7 cellular contexts compared by ENCODE assay signal in genomic region chr14:69612759-69613145, GRCh38. TPM values are rescaled to one million over a fixed set of nuclear protein-coding genes. Genes with fewer than 3 reads are reported as not detected.
DNase-seq lines count a peak whose midpoint lies in the region; ATAC-seq, FAIRE-seq and TF ChIP-seq lines count a peak whose summit lies in the region.

No MANE protein-coding gene starts in this region.

- WGBS in ovary, 3 donors: 10 to 20% (median 15%) methylated on average over 2 of the region's 2 CpGs

- H4K20me1 ChIP-seq in endothelial cell of umbilical vein (replicated peaks; ENCODE audit: control insufficient read depth, extremely low read depth, insufficient read depth, low read length): no peaks in the 10 kb centered on the region

- intact Hi-C loops in endothelial cell of umbilical vein (cut with micrococcal nuclease) (loop anchor here (1.0 to 2.0 kb wide), 2 partner anchors 13 to 38 kb away; no protein-coding TSS in a partner anchor), ovary (cut with DNase I) (loop anchor here in 2 of 4 donors (5.0 to 10.0 kb wide), 2 partner anchors 102 to 115 kb away; no protein-coding TSS in a partner anchor)

- no peaks in the 10 kb centered on the region for H3K9me3 ChIP-seq in NT2/D1 (ENCODE audit: insufficient read depth, low read length)
- no peaks in the 10 kb centered on the region for H3K9me3 ChIP-seq in endothelial cell of umbilical vein (replicated peaks; ENCODE audit: control insufficient read depth, insufficient read depth, low read length)
- H3K9me3 ChIP-seq in ovary: no peaks in the 10 kb centered on the region

- ATAC-seq in GM18520 (IDR thresholded peaks at IDR 0.05; ENCODE audit: unreplicated experiment) (no peak), HG03571 (IDR thresholded peaks at IDR 0.05; ENCODE audit: unreplicated experiment) (no peak)

- FAIRE-seq in GM18507 (lab: Jason Lieb, UNC): peak; percentile 9
- peak; percentile 57 for FAIRE-seq in endothelial cell of umbilical vein (lab: Jason Lieb, UNC)

- no peak for TF ChIP-seq POLR2A in endothelial cell of umbilical vein (IDR thresholded peaks at IDR 0.05; ENCODE audit: low read depth, low read length)
- TF ChIP-seq POLR2A in ovary (IDR thresholded peaks at IDR 0.05): no peak

- peaks cover 50% of the 10 kb centered on the region for H3K79me2 ChIP-seq in endothelial cell of umbilical vein (ENCODE audit: control insufficient read depth, insufficient read depth, low read length)

- H3K4me2 ChIP-seq in endothelial cell of umbilical vein (ENCODE audit: insufficient read depth, low read length): peak overlapping the region; percentile 68

- CTCF ChIA-PET in endothelial cell of umbilical vein (lab: Charles Lee): interaction anchor here (1.3 to 3.5 kb wide), 8 partner anchors 11 to 115 kb away, joined by 3 to 19 read pairs (median 5); no protein-coding TSS in a partner anchor

- TSS peak; percentile 31 for BruUV-seq in endothelial cell of umbilical vein (replicated peaks; lab: Mats Ljungman, UMichigan)

- H3K9ac ChIP-seq in NT2/D1 (ENCODE audit: insufficient read length, low read depth): peak overlapping the region; percentile 80
- H3K9ac ChIP-seq in endothelial cell of umbilical vein (replicated peaks; ENCODE audit: extremely low read depth, insufficient read depth, low read length): peak overlapping the region; percentile 92

- peak overlapping the region; percentile 89 for H2AFZ ChIP-seq in endothelial cell of umbilical vein (ENCODE audit: low read depth, low read length)

- no peak for DNase-seq in GM18507 (ENCODE audit: extremely low spot score, insufficient read length, low read depth)
- DNase-seq in NT2/D1 (ENCODE audit: low read depth, low spot score): no peak
- no peak for DNase-seq in endothelial cell of umbilical vein (ENCODE audit: low read depth, low spot score)
- DNase-seq in ovary: no peak
- DNase-seq in AG08396 (ENCODE audit: low spot score): no peak

- dilution Hi-C loops in endothelial cell of umbilical vein (cut with MboI; ENCODE audit: extremely low pct_ligation_motif_present, low sequenced_read_pairs): no loop called here

- POLR2A ChIA-PET in endothelial cell of umbilical vein (lab: Charles Lee): interaction anchor here (1.5 kb wide), 1 partner anchor 100 kb away, joined by 5 read pairs; no protein-coding TSS in a partner anchor

- H3K27me3 ChIP-seq in NT2/D1 (ENCODE audit: insufficient read depth, insufficient read length): peaks cover 8% of the 10 kb centered on the region
- H3K27me3 ChIP-seq in endothelial cell of umbilical vein (ENCODE audit: control insufficient read depth in 2 of 2, insufficient read depth in 2 of 2, low read length in 2 of 2): no peaks in the 10 kb centered on the region
- H3K27me3 ChIP-seq in ovary: no peaks in the 10 kb centered on the region

- H3K27ac ChIP-seq in endothelial cell of umbilical vein (ENCODE audit: insufficient read depth, low read depth, low read length) (peak overlapping the region; percentile 89), ovary (peak overlapping the region; percentile 33 to 93)

- H3K36me3 ChIP-seq in NT2/D1 (ENCODE audit: insufficient read depth, insufficient read length, low read length) (no peaks in the 10 kb centered on the region), endothelial cell of umbilical vein (ENCODE audit: control insufficient read depth in 2 of 2, extremely low read depth in 1 of 2, insufficient read depth in 2 of 2, low read length in 2 of 2) (no peaks in the 10 kb centered on the region), ovary (no peaks in the 10 kb centered on the region)

- H3K4me3 ChIP-seq in NT2/D1 (ENCODE audit: insufficient read length, low read depth) (peak overlapping the region; percentile 71), endothelial cell of umbilical vein (replicated peaks in 1 of 3; ENCODE audit: insufficient read depth in 1 of 3, low read depth in 1 of 3, low read length in 3 of 3) (peak overlapping the region; percentile 94 to 97 (median 96)), ovary (peak overlapping the region; percentile 62)

- TF ChIP-seq EP300 in ovary (IDR thresholded peaks at IDR 0.05): no peak

- no peak for TF ChIP-seq CTCF in endothelial cell of umbilical vein (IDR thresholded peaks at IDR 0.05; ENCODE audit: extremely low read depth in 1 of 2, insufficient read depth in 1 of 2, low read depth in 1 of 2, low read length in 2 of 2)
- peak in 1 of 3 donors; percentile 34 for TF ChIP-seq CTCF in ovary (IDR thresholded peaks at IDR 0.05)

- H3K9me1 ChIP-seq in endothelial cell of umbilical vein (replicated peaks; ENCODE audit: control insufficient read depth, extremely low read depth, insufficient read depth, low read length): no peaks in the 10 kb centered on the region

- H3K4me1 ChIP-seq in NT2/D1 (ENCODE audit: insufficient read depth, insufficient read length): peaks cover 2% of the 10 kb centered on the region
- peaks cover 35% of the 10 kb centered on the region for H3K4me1 ChIP-seq in endothelial cell of umbilical vein (ENCODE audit: control insufficient read depth, extremely low read depth, insufficient read depth, low read length)
- peaks cover 18% of the 10 kb centered on the region for H3K4me1 ChIP-seq in ovary (ENCODE audit: insufficient read depth)

TF ChIP-seq in endothelial cell of umbilical vein, 7 proteins besides CTCF, POLR2A, EP300 and RAD21:
- no peak for TF ChIP-seq FOS (IDR thresholded peaks at IDR 0.05; ENCODE audit: borderline replicate concordance, insufficient read depth, low read length)
- no peak for TF ChIP-seq EZH2 (IDR thresholded peaks at IDR 0.05; ENCODE audit: borderline replicate concordance, low read depth, low read length, severe bottlenecking)
- no peak for TF ChIP-seq MYC (IDR thresholded peaks at IDR 0.05; ENCODE audit: low read depth, low read length)
- TF ChIP-seq JUN (IDR thresholded peaks at IDR 0.05; ENCODE audit: borderline replicate concordance, insufficient read depth, insufficient read length, low read depth): no peak
- no peak for TF ChIP-seq MAX (IDR thresholded peaks at IDR 0.05; ENCODE audit: insufficient read depth, insufficient read length)
- TF ChIP-seq POLR2AphosphoS5 (IDR thresholded peaks at IDR 0.05; ENCODE audit: insufficient read depth, low read depth, low read length): no peak

RNA-seq across cellular contexts. Expression of gene SUSD6, which starts 1.4 kb away (rescaled TPM):
- total RNA-seq in endothelial cell of umbilical vein (19.5 and 29.0 TPM in 2 replicates), ovary (10 to 100 TPM; 18.0 to 35.3 (median 29.9) TPM)
- polyA plus RNA-seq in endothelial cell of umbilical vein (11.7 and 13.4 TPM in 2 replicates), ovary (10 to 100 TPM; 12.6 to 20.3 TPM)
- 11.3 and 11.6 TPM in 2 replicates for polyA plus RNA-seq in endothelial cell of umbilical vein (2011; cell fraction: cytosol; rRNA removed)
- polyA plus RNA-seq in endothelial cell of umbilical vein (2011; cell fraction: nucleus; rRNA removed): 51.7 and 52.3 TPM in 2 replicates
- 11.8 and 15.6 TPM in 2 replicates for polyA plus RNA-seq in endothelial cell of umbilical vein (2012)
- polyA minus RNA-seq in endothelial cell of umbilical vein: 26.7 and 32.1 TPM in 2 replicates
- 4.3 TPM for polyA minus RNA-seq in endothelial cell of umbilical vein (2011; cell fraction: cytosol; rRNA and poly(A)+ RNA removed)
- 26.3 and 27.4 TPM in 2 replicates for polyA minus RNA-seq in endothelial cell of umbilical vein (2011; cell fraction: nucleus; rRNA and poly(A)+ RNA removed)

RNA-seq across cellular contexts. Expression of gene CCDC177, which starts 38.1 kb away (rescaled TPM):
- total RNA-seq in endothelial cell of umbilical vein (not detected in 2 replicates), ovary (not detected)
- polyA plus RNA-seq in endothelial cell of umbilical vein (not detected in 2 replicates), ovary (under 1 TPM in 1 of 2 donors, not detected in 1; 0.04 TPM)
- polyA plus RNA-seq in endothelial cell of umbilical vein (2011; cell fraction: cytosol; rRNA removed): not detected in 2 replicates
- polyA plus RNA-seq in endothelial cell of umbilical vein (2011; cell fraction: nucleus; rRNA removed): not detected in 2 replicates
- polyA plus RNA-seq in endothelial cell of umbilical vein (2012): not detected in 2 replicates
- polyA minus RNA-seq in endothelial cell of umbilical vein: not detected in 2 replicates
- polyA minus RNA-seq in endothelial cell of umbilical vein (2011; cell fraction: cytosol; rRNA and poly(A)+ RNA removed): 0.51 TPM
- polyA minus RNA-seq in endothelial cell of umbilical vein (2011; cell fraction: nucleus; rRNA and poly(A)+ RNA removed): not detected in 2 replicates
